ENCODE assay signal across 14 cellular contexts in genomic region chr13:46622013-46622917, GRCh38.
DNase-seq lines count a peak whose midpoint lies in the region; ATAC-seq, FAIRE-seq and TF ChIP-seq lines count a peak whose summit lies in the region.
"Had no signal": no experiment of that assay in that cellular context is flagged by ENCODE, and none has a peak within 500 bp of the region (broad histone marks: within the 10 kb centered on the region; RNA-seq: fewer than 3 reads in every experiment).

No MANE protein-coding gene starts in this region.

- POLR2A ChIA-PET in OCI-LY7 (lab: Charles Lee), result interaction anchor here (0.7 to 3.6 kb wide), 21 partner anchors 8 to 596 kb away, joined by 3 to 33 read pairs (median 5); no protein-coding TSS in a partner anchor

- H3K4me1 Mint-ChIP-seq in stimulated activated naive B cell treated with anti-CD40 and anti-IgM and Interleukin-4, amounts not matched to agents 10 μg/mL and 1 μg/mL and 100 μg/mL, for 72 hours, result peaks cover 55 to 86% of the 10 kb centered on the region in 2 donors

- no peaks in the 10 kb centered on the region for H3K9me1 ChIP-seq in keratinocyte (ENCODE audit: control insufficient read depth, extremely low read depth, insufficient read depth, low read length)

- H3K36me3 ChIP-seq in OCI-LY7 (ENCODE audit: insufficient read depth, low read length) (no peaks in the 10 kb centered on the region; the same call in 1 of the 2 replicates), keratinocyte (ENCODE audit: control insufficient read depth in 2 of 2, extremely low read depth in 1 of 2, insufficient read depth in 2 of 2, low read length in 2 of 2) (no peaks in the 10 kb centered on the region)

- H3K4me3 ChIP-seq in OCI-LY7 (ENCODE audit: low read depth, low read length, poor library complexity, severe bottlenecking) (peak overlapping the region; percentile 49), keratinocyte (ENCODE audit: control insufficient read depth in 2 of 3, extremely low read depth in 1 of 3, insufficient read depth in 2 of 3, low read depth in 1 of 3, low read length in 3 of 3) (no peak overlapping the region)
- H3K4me3 ChIP-seq: skin epidermis had no signal

- H3K9ac ChIP-seq in keratinocyte (ENCODE audit: control insufficient read depth, extremely low read depth, insufficient read depth, low read length), result no peak overlapping the region

- H3K27ac Mint-ChIP-seq in stimulated activated naive B cell treated with anti-CD40 and anti-IgM and Interleukin-4, amounts not matched to agents 10 μg/mL and 1 μg/mL and 100 μg/mL, for 72 hours, result peak overlapping the region; percentile 15
- H3K27ac Mint-ChIP-seq: activated CD8-positive, alpha-beta T cell treated with anti-CD3 and anti-CD28 coated beads, Interleukin-2, amount 10 ng/mL, durations not matched to agents 7 days and 5 days; type B pancreatic cell had no signal

- H3K4me3 Mint-ChIP-seq in stimulated activated naive B cell treated with anti-CD40 and anti-IgM and Interleukin-4, amounts not matched to agents 10 μg/mL and 1 μg/mL and 100 μg/mL, for 72 hours, result no peak overlapping the region
- H3K4me3 Mint-ChIP-seq: activated CD8-positive, alpha-beta T cell treated with anti-CD3 and anti-CD28 coated beads, Interleukin-2, amount 10 ng/mL, durations not matched to agents 7 days and 5 days had no signal

- no peaks in the 10 kb centered on the region for H3K27me3 ChIP-seq in keratinocyte (ENCODE audit: control insufficient read depth, extremely low read depth, insufficient read depth, low read length)

- H4K20me1 ChIP-seq in OCI-LY7 (ENCODE audit: insufficient read depth, low read length) (0 out of 2 replicates have a peak, but pooled peaks cover 23% of the 10 kb centered on the region), keratinocyte (ENCODE audit: control insufficient read depth, extremely low read depth, insufficient read depth, low read length) (peaks cover 3% of the 10 kb centered on the region)

- TF ChIP-seq CTCF in OCI-LY7 (conservative IDR thresholded peaks at IDR 0.05; ENCODE audit: low read length), result no peak
- TF ChIP-seq CTCF in keratinocyte (optimal IDR thresholded peaks at IDR 0.05 in 1 of 3, IDR thresholded peaks at IDR 0.05 in 1 of 3, conservative IDR thresholded peaks at IDR 0.05 in 1 of 3; ENCODE audit: extremely low read depth in 1 of 3, insufficient read depth in 2 of 3, low read length in 3 of 3), result no peak

- no peaks in the 10 kb centered on the region for H3K9me2 ChIP-seq in OCI-LY7 (ENCODE audit: insufficient read depth, low read length)

- DNase-seq in DMS53 (lab: John Stamatoyannopoulos, UW) (peak; percentile 8), DMS53 treated with DMSO at 0.1 percent for 48 hours (lab: John Stamatoyannopoulos, UW; ENCODE audit: unreplicated experiment) (no peak), OCI-LY7 (ENCODE audit: low spot score) (peak; percentile 20), keratinocyte (ENCODE audit: low read depth, low spot score) (no peak), NCI-H1105 (lab: John Stamatoyannopoulos, UW) (no peak)
- no peak for DNase-seq in stimulated activated naive B cell treated with anti-CD40 and anti-IgM and Interleukin-4, amounts not matched to agents 10 μg/mL and 1 μg/mL and 100 μg/mL, for 72 hours
- no peak for DNase-seq in NK-92 treated with Interleukin-12 subunit alpha and Interleukin-12 subunit beta, amount 100 ng/mL, for 24 hours (lab: John Stamatoyannopoulos, UW)
- no peak for DNase-seq in activated T-cell treated with anti-CD3 and anti-CD28 coated beads, Interleukin-2, amount 50 U/mL, for 1 hour
- DNase-seq: activated CD8-positive, alpha-beta T cell treated with anti-CD3 and anti-CD28 coated beads, Interleukin-2, amount 10 ng/mL, durations not matched to agents 7 days and 5 days; activated naive CD4-positive, alpha-beta T cell treated with Interleukin-2 at 50 U/mL for 16 hours; naive thymus-derived CD4-positive, alpha-beta T cell had no signal

- ATAC-seq in stimulated activated naive B cell treated with anti-CD40 and anti-IgM and Interleukin-4, amounts not matched to agents 10 μg/mL and 1 μg/mL and 100 μg/mL, for 72 hours (replicated peaks), result no peak
- ATAC-seq: activated CD8-positive, alpha-beta T cell treated with anti-CD3 and anti-CD28 coated beads, Interleukin-2, amount 10 ng/mL, durations not matched to agents 7 days and 5 days; HCT116; naive thymus-derived CD4-positive, alpha-beta T cell had no signal

- peaks cover 97% of the 10 kb centered on the region for H3K79me2 ChIP-seq in OCI-LY7 (ENCODE audit: insufficient read depth, low read depth, low read length)
- H3K79me2 ChIP-seq in keratinocyte (ENCODE audit: control insufficient read depth, insufficient read depth, low read length), result peaks cover 85% of the 10 kb centered on the region

- CTCF ChIA-PET in OCI-LY7 (lab: Charles Lee; ENCODE audit: unreplicated experiment), result interaction anchor here (0.7 to 1.7 kb wide), 2 partner anchors 19 to 20 kb away, joined by 3 to 11 read pairs; no protein-coding TSS in a partner anchor

- H3K27ac ChIP-seq in OCI-LY7 (ENCODE audit: low read depth, low read length, poor library complexity, severe bottlenecking) (peak overlapping the region; percentile 55), keratinocyte (ENCODE audit: control insufficient read depth, insufficient read depth, low read length) (no peak overlapping the region)

- no TSS peak for BruUV-seq in OCI-LY7 (replicated peaks; lab: Mats Ljungman, UMichigan)

- H3K4me1 ChIP-seq in OCI-LY7 (ENCODE audit: insufficient read depth, low read length, poor library complexity, severe bottlenecking), result peaks cover 91% of the 10 kb centered on the region
- peaks cover 11% of the 10 kb centered on the region for H3K4me1 ChIP-seq in keratinocyte (ENCODE audit: control insufficient read depth, extremely low read depth, insufficient read depth, low read length)

- H3K9me3 ChIP-seq in OCI-LY7 (ENCODE audit: low read length) (no peaks in the 10 kb centered on the region), keratinocyte (ENCODE audit: control insufficient read depth, low read depth, low read length) (no peaks in the 10 kb centered on the region)

- no peaks in the 10 kb centered on the region for H3K9me3 Mint-ChIP-seq in stimulated activated naive B cell treated with anti-CD40 and anti-IgM and Interleukin-4, amounts not matched to agents 10 μg/mL and 1 μg/mL and 100 μg/mL, for 72 hours
- H3K9me3 Mint-ChIP-seq: type B pancreatic cell had no signal

- H3K4me2 ChIP-seq in OCI-LY7 (ENCODE audit: low read length) (peak overlapping the region; percentile 86), keratinocyte (ENCODE audit: control insufficient read depth, extremely low read depth, insufficient read depth, low read depth, low read length) (peak overlapping the region; percentile 29)

- no peaks in the 10 kb centered on the region for H3K27me3 Mint-ChIP-seq in stimulated activated naive B cell treated with anti-CD40 and anti-IgM and Interleukin-4, amounts not matched to agents 10 μg/mL and 1 μg/mL and 100 μg/mL, for 72 hours
- H3K27me3 Mint-ChIP-seq: naive thymus-derived CD4-positive, alpha-beta T cell; type B pancreatic cell had no signal

- peaks cover 0 to 7% of the 10 kb centered on the region in 2 donors for H3K36me3 Mint-ChIP-seq in stimulated activated naive B cell treated with anti-CD40 and anti-IgM and Interleukin-4, amounts not matched to agents 10 μg/mL and 1 μg/mL and 100 μg/mL, for 72 hours
- H3K36me3 Mint-ChIP-seq: naive thymus-derived CD4-positive, alpha-beta T cell had no signal

- dilution Hi-C loops in keratinocyte (cut with MboI; ENCODE audit: extremely low pct_ligation_motif_present, low sequenced_read_pairs), result no loop called here

- peak; percentile 44 for FAIRE-seq in keratinocyte (lab: Jason Lieb, UNC)

- H2AFZ ChIP-seq in OCI-LY7 (ENCODE audit: low read length), result no peak overlapping the region
- no peak overlapping the region for H2AFZ ChIP-seq in keratinocyte (ENCODE audit: control insufficient read depth, low read length)

- intact Hi-C loops in OCI-LY7 (cut with micrococcal nuclease; ENCODE audit: unreplicated experiment), result no loop called here

Comparison
In these comparisons a context has a peak if more than half of its experiments do, and no peak if none do; other contexts are left out.
1. DNase-seq: peak in DMS53 (single experiment) and OCI-LY7 (single experiment); none in DMS53 treated with DMSO at 0.1 percent for 48 hours (single experiment), keratinocyte (single experiment), stimulated activated naive B cell treated with anti-CD40 and anti-IgM and Interleukin-4, amounts not matched to agents 10 μg/mL and 1 μg/mL and 100 μg/mL, for 72 hours (single experiment), NCI-H1105 (single experiment), NK-92 treated with Interleukin-12 subunit alpha and Interleukin-12 subunit beta, amount 100 ng/mL, for 24 hours (single experiment) and activated T-cell treated with anti-CD3 and anti-CD28 coated beads, Interleukin-2, amount 50 U/mL, for 1 hour (single experiment).